ENCODE assay signal across 4 cellular contexts in the genomic region with DNA sequence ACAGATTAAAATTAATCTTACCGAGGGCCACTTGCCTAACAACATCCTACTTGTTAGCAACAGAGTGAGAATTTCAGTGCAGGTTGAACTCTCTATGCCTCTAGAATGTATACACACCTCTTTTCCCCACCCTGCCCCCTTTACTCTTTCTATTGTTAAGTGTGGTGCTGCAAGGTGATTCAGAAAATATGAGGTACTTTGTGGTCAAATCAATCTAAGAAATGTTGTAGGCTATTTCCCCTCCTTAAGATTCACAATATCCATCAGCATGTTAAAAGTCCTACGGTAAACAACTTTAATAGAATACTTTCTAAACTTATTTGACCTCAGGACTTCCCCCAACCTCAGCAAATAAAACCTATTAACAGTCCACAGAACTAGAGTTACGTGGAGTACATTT.
"Had no signal": no experiment of that assay in that cellular context is flagged by ENCODE, and none has a peak within 500 bp of the region (broad histone marks: within the 10 kb centered on the region; RNA-seq: fewer than 3 reads in every experiment).

No MANE protein-coding gene starts in this region.

- DNase-seq: IMR-90 had no signal

- ATAC-seq: HepG2, K562 had no signal

- H3K4me3 ChIP-seq: K562 had no signal

- H3K27ac ChIP-seq: HL-60 had no signal
